Comparison of ENCODE assay signal across 1 cellular context in genomic region chr19:16078759-16079707, GRCh38.
A peak's percentile ranks its signal among the peaks of the same experiment; 100 is the strongest.
TF ChIP-seq lines count a peak whose summit lies in the region.

No MANE protein-coding gene starts in this region.

TF ChIP-seq in K562, 482 proteins besides CTCF, POLR2A, EP300 and RAD21 (continued from another document):
- TF ChIP-seq CREB3L1 (IDR thresholded peaks at IDR 0.05; ENCODE audit: borderline replicate concordance, low read depth) = peak; percentile 71; the same call in 1 of the 2 replicates
- TF ChIP-seq TAF7 (tag; IDR thresholded peaks at IDR 0.05) = no peak
- no peak for TF ChIP-seq STAG1 (CRISPR knock-in tag; IDR thresholded peaks at IDR 0.05; ENCODE audit: borderline replicate concordance)
- TF ChIP-seq ZNF511 (CRISPR knock-in tag; IDR thresholded peaks at IDR 0.05) = no peak
- no peak for TF ChIP-seq HBP1 (CRISPR knock-in tag; IDR thresholded peaks at IDR 0.05)
- TF ChIP-seq ATF6 (CRISPR knock-in tag; IDR thresholded peaks at IDR 0.05) = no peak
- peak; percentile 89 for TF ChIP-seq FOXJ2 (tag; IDR thresholded peaks at IDR 0.05)
- no peak for TF ChIP-seq DIDO1 (tag; IDR thresholded peaks at IDR 0.05; ENCODE audit: low read depth)
- TF ChIP-seq SP1 (CRISPR knock-in tag; IDR thresholded peaks at IDR 0.05) = peak; percentile 62; the same call in 1 of the 2 replicates
